ENCODE assay signal across 7 cellular contexts in genomic region chr14:104197449-104198247, GRCh38. TPM values are rescaled to one million over a fixed set of nuclear protein-coding genes. Genes with fewer than 3 reads are reported as not detected.
"Had no signal": no experiment of that assay in that cellular context is flagged by ENCODE, and none has a peak within 500 bp of the region (broad histone marks: within the 10 kb centered on the region; RNA-seq: fewer than 3 reads in every experiment).

No MANE protein-coding gene starts in this region.

- H3K4me1 ChIP-seq: HAP-1 had no signal

- DNase-seq: H7, KG1 had no signal

- ATAC-seq: GM23338, HCT116, K562 had no signal

- H2AFZ ChIP-seq: GM23338 had no signal

- H3K4me3 ChIP-seq: GM23338, HAP-1, K562 had no signal

- H3K4me2 ChIP-seq: GM23338 had no signal

- H3K36me3 ChIP-seq: HAP-1 had no signal

- H3K9me3 ChIP-seq: HAP-1 had no signal

RNA-seq across cellular contexts. Expression of gene KIF26A, which starts 59.3 kb away (rescaled TPM):
- total RNA-seq: HT-29 had no signal
- polyA plus RNA-seq: K562 had no signal
